In the genomic region with DNA sequence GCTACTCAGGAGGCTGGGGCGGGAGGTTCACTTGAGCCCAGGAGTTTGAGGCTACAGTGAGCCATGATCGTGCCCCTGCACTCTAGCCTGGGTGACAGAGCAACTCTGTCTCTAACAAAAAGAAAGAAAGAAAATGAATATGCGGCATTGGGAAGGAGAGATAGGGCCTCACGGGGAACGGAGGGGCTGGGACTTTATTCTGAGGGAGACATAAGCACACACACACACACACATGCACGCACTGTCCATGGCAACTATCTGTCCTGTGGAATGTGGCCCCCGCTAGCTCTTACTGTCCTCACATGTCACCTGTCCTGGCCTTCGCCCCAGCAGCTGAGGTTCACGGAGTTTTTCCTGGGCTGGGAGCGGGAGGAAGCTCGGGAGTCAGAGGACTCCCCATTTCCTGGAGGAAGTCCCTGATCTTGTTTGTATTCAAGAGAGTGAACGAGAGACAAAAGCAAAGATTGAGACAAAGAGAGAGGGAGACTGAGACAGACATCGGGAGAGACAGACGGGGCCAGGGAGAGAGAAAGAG, we compare ENCODE assay signal across 9 cellular contexts. TPM values are rescaled to one million over a fixed set of nuclear protein-coding genes. Genes with fewer than 3 reads are reported as not detected.
DNase-seq lines count a peak whose midpoint lies in the region; ATAC-seq and TF ChIP-seq lines count a peak whose summit lies in the region.
"Had no signal": no experiment of that assay in that cellular context is flagged by ENCODE, and none has a peak within 500 bp of the region (broad histone marks: within the 10 kb centered on the region; RNA-seq: fewer than 3 reads in every experiment).

No MANE protein-coding gene starts in this region.

- peak overlapping the region; percentile 37 for H2BK5ac ChIP-seq in trophoblast cell (ENCODE audit: low read depth, low read length, poor library complexity)

- H3K4me2 ChIP-seq in trophoblast cell (ENCODE audit: low read length): peak overlapping the region; percentile 60

- peak overlapping the region; percentile 36 for H2BK120ac ChIP-seq in trophoblast cell (ENCODE audit: insufficient read depth, low read length, poor library complexity)

- peak overlapping the region; percentile 44 for H3K4ac ChIP-seq in trophoblast cell (ENCODE audit: low read depth, low read length)

- H4K8ac ChIP-seq in trophoblast cell (ENCODE audit: low read depth, low read length): peak overlapping the region; percentile 81

- DNase-seq in GM12864 (ENCODE audit: low read depth) (no peak), RWPE2 (ENCODE audit: low spot score) (no peak), esophagus squamous epithelium (lab: John Stamatoyannopoulos, UW) (no peak), trophoblast cell (peak in 1 of 2 donors; percentile 17), HPDE6-E6E7 (ENCODE audit: extremely low spot score) (no peak)
- DNase-seq in activated CD4-positive, alpha-beta T cell treated with anti-CD3 and anti-CD28 coated beads, Interleukin-2, amount 50 U/mL, for 48 hours: no peak

- peaks cover 13% of the 10 kb centered on the region for H3K79me1 ChIP-seq in trophoblast cell (ENCODE audit: low read length)

- H3K27me3 ChIP-seq in RWPE2 (ENCODE audit: insufficient read depth, poor library complexity, severe bottlenecking): no peaks in the 10 kb centered on the region
- no peaks in the 10 kb centered on the region for H3K27me3 ChIP-seq in esophagus squamous epithelium
- H3K27me3 ChIP-seq in trophoblast cell (ENCODE audit: insufficient read depth, low read length): no peaks in the 10 kb centered on the region

- peak overlapping the region; percentile 49 for H3K4me3 ChIP-seq in GM12864 (ENCODE audit: low read depth, low read length)
- H3K4me3 ChIP-seq in RWPE2 (ENCODE audit: severe bottlenecking): peak overlapping the region; percentile 43
- peak overlapping the region; percentile 50 to 69 (median 60) for H3K4me3 ChIP-seq in esophagus squamous epithelium
- H3K4me3 ChIP-seq in trophoblast cell (ENCODE audit: low read depth, low read length): peak overlapping the region; percentile 17

- peak overlapping the region; percentile 50 for H4K91ac ChIP-seq in trophoblast cell (ENCODE audit: low read depth, low read length)

- TF ChIP-seq POLR2A in esophagus squamous epithelium (IDR thresholded peaks at IDR 0.05): no peak

- TF ChIP-seq CTCF in GM12864 (IDR thresholded peaks at IDR 0.05; ENCODE audit: low read depth, low read length, missing control alignments) (no peak), RWPE2 (IDR thresholded peaks at IDR 0.05; ENCODE audit: poor library complexity, severe bottlenecking) (no peak), esophagus squamous epithelium (IDR thresholded peaks at IDR 0.05) (no peak)

- H2AFZ ChIP-seq in trophoblast cell (ENCODE audit: insufficient read depth, low read length, poor library complexity): peak overlapping the region; percentile 56

- no peaks in the 10 kb centered on the region; the same call in 1 of the 2 replicates for H3K36me3 ChIP-seq in RWPE2 (ENCODE audit: low read depth)
- H3K36me3 ChIP-seq in esophagus squamous epithelium: peaks cover 0 to 11% (median 0%) of the 10 kb centered on the region in 3 donors
- H3K36me3 ChIP-seq in trophoblast cell (ENCODE audit: control insufficient read depth in 1 of 2, insufficient read depth in 2 of 2, low read length in 2 of 2): peaks cover 3% of the 10 kb centered on the region in 2 experiments

- peak overlapping the region; percentile 7 for H2BK12ac ChIP-seq in trophoblast cell (ENCODE audit: low read length)

- H3K9ac ChIP-seq in trophoblast cell (ENCODE audit: low read length): peak overlapping the region; percentile 6

- H3K27ac ChIP-seq in RWPE2 (ENCODE audit: poor library complexity, severe bottlenecking) (peak overlapping the region; percentile 48), esophagus squamous epithelium (peak overlapping the region; percentile 87 to 96 (median 93)), trophoblast cell (ENCODE audit: low read depth, low read length) (peak overlapping the region; percentile 10)

- peak overlapping the region; percentile 44 for H2AK5ac ChIP-seq in trophoblast cell (ENCODE audit: low read length)

- H3K79me2 ChIP-seq in trophoblast cell (ENCODE audit: control insufficient read depth, insufficient read depth, low read length, poor library complexity): peaks cover 4% of the 10 kb centered on the region

- H3K4me1 ChIP-seq in RWPE2 (ENCODE audit: insufficient read depth, poor library complexity, severe bottlenecking) (no peaks in the 10 kb centered on the region), esophagus squamous epithelium (peaks cover 5 to 33% (median 10%) of the 10 kb centered on the region in 3 donors), trophoblast cell (ENCODE audit: control insufficient read depth in 1 of 2, insufficient read depth in 2 of 2, low read length in 2 of 2) (peaks cover 5 to 11% of the 10 kb centered on the region in 2 experiments)

- peak overlapping the region; percentile 54 for H3K18ac ChIP-seq in trophoblast cell (ENCODE audit: low read length)

- intact Hi-C loops in esophagus squamous epithelium (cut with DNase I): no loop called here

- H3K9me3 ChIP-seq in RWPE2 (ENCODE audit: severe bottlenecking) (no peaks in the 10 kb centered on the region), esophagus squamous epithelium (no peaks in the 10 kb centered on the region), trophoblast cell (ENCODE audit: insufficient read depth, low read depth, low read length) (peaks cover 4% of the 10 kb centered on the region)

- no peak for ATAC-seq in RWPE2 (ENCODE audit: low read depth)
- no peak for ATAC-seq in GM19395 (IDR thresholded peaks at IDR 0.05; ENCODE audit: unreplicated experiment)
- ATAC-seq in HG03457 (IDR thresholded peaks at IDR 0.05; ENCODE audit: unreplicated experiment): no peak

- no peak overlapping the region for H3K23ac ChIP-seq in trophoblast cell (ENCODE audit: low read length)

- WGBS in esophagus squamous epithelium, 2 donors: 13 to 14% methylated on average over 11 to 13 of the region's 14 CpGs
- WGBS in trophoblast cell (ENCODE audit: extremely low coverage, insufficient coverage, insufficient read length): no CpG with 5 or more reads among the region's 14 CpGs

- peak overlapping the region; percentile 13 for H3K14ac ChIP-seq in trophoblast cell (ENCODE audit: low read length)

- peak overlapping the region; percentile 70 for H4K12ac ChIP-seq in trophoblast cell (ENCODE audit: low read depth, low read length)

RNA-seq across cellular contexts. Expression of a gene that starts 0.7 kb away (rescaled TPM):
- total RNA-seq in esophagus squamous epithelium: 100 to 1,000 TPM in 1 of 4 donors, 10 to 100 TPM in 3; 61.4 to 131 (median 82.5) TPM
- polyA plus RNA-seq in trophoblast cell (2013): 41.8 and 46.1 TPM in 2 replicates

RNA-seq across cellular contexts. Expression of a gene that starts 5.4 kb away (rescaled TPM):
- 10 to 100 TPM in 1 of 4 donors, 1 to 10 TPM in 3; 2.5 to 11.1 (median 6.5) TPM for total RNA-seq in esophagus squamous epithelium
- polyA plus RNA-seq in trophoblast cell (2013): 13.8 and 15.3 TPM in 2 replicates

RNA-seq across cellular contexts. Expression of a gene that starts 33.6 kb away (rescaled TPM):
- under 1 TPM in 2 of 4 donors, not detected in 2; 0.18 to 0.61 TPM for total RNA-seq in esophagus squamous epithelium
- 8.7 TPM in 2 replicates for polyA plus RNA-seq in trophoblast cell (2013)

RNA-seq across cellular contexts. Expression of a gene that starts 35.8 kb away (rescaled TPM):
- total RNA-seq in esophagus squamous epithelium: under 1 TPM in 3 of 4 donors, not detected in 1; 0.22 to 0.76 (median 0.38) TPM
- polyA plus RNA-seq in trophoblast cell (2013): 0.89 and 1.2 TPM in 2 replicates
- total RNA-seq: SK-MEL-5 had no signal

RNA-seq across cellular contexts. Expression of a gene that starts 58.9 kb away (rescaled TPM):
- not detected for total RNA-seq in esophagus squamous epithelium
- polyA plus RNA-seq in trophoblast cell (2013): 4.4 and 5.7 TPM in 2 replicates

Comparison
In these comparisons a context has a peak if more than half of its experiments do, and no peak if none do; other contexts are left out.
1. H3K27ac ChIP-seq: peak in every context shown above with its lines; median percentile 93 in esophagus squamous epithelium; 48 in RWPE2; 10 in trophoblast cell.